19 cellular contexts compared by ENCODE assay signal in genomic region chr1:198278922-198279321, GRCh38.
DNase-seq lines count a peak whose midpoint lies in the region; ATAC-seq and TF ChIP-seq lines count a peak whose summit lies in the region.
"Had no signal": no experiment of that assay in that cellular context is flagged by ENCODE, and none has a peak within 500 bp of the region (broad histone marks: within the 10 kb centered on the region; RNA-seq: fewer than 3 reads in every experiment).

No MANE protein-coding gene starts in this region.

- no TSS peak for BruUV-seq in mammary epithelial cell (replicated peaks; lab: Mats Ljungman, UMichigan)
- BruUV-seq in MCF 10A (replicated peaks; lab: Mats Ljungman, UMichigan), result no TSS peak

- TF ChIP-seq CTCF in mammary epithelial cell (conservative IDR thresholded peaks at IDR 0.05 in 1 of 2, IDR thresholded peaks at IDR 0.05 in 1 of 2; ENCODE audit: extremely low read depth in 1 of 2, insufficient read depth in 1 of 2, low read depth in 1 of 2, low read length in 2 of 2) (no peak), MCF 10A (IDR thresholded peaks at IDR 0.05; ENCODE audit: unreplicated experiment) (no peak), fibroblast of the aortic adventitia (IDR thresholded peaks at IDR 0.05; ENCODE audit: insufficient read depth, low read length) (no peak), gastrocnemius medialis (IDR thresholded peaks at IDR 0.05 in 4 of 5, conservative IDR thresholded peaks at IDR 0.05 in 1 of 5) (no peak)

- H3K27ac Mint-ChIP-seq in MCF 10A (ENCODE audit: low read depth, unreplicated experiment), result no peak overlapping the region
- H3K27ac Mint-ChIP-seq in T-cell, result no peak overlapping the region
- H3K27ac Mint-ChIP-seq in stimulated activated effector memory CD8-positive, alpha-beta T cell treated with anti-CD3 and anti-CD28 coated beads, Interleukin-12 subunit alpha, Interleukin-12 subunit beta, amount 100 ng/mL, for 72 hours, result no peak overlapping the region
- H3K27ac Mint-ChIP-seq: CD4-positive, alpha-beta T cell had no signal

- DNase-seq in mammary epithelial cell, result peak; percentile 54
- DNase-seq in MCF 10A (ENCODE audit: unreplicated experiment), result no peak
- DNase-seq in SJCRH30, result peak; percentile 27 to 49
- DNase-seq in fibroblast of the aortic adventitia (ENCODE audit: low read depth), result peak; percentile 27
- no peak for DNase-seq in NCI-H446 (lab: John Stamatoyannopoulos, UW)
- no peak for DNase-seq in T-cell
- no peak for DNase-seq in gastrocnemius medialis
- DNase-seq in stimulated activated effector memory CD8-positive, alpha-beta T cell treated with anti-CD3 and anti-CD28 coated beads, Interleukin-12 subunit alpha, Interleukin-12 subunit beta, amount 100 ng/mL, for 72 hours (ENCODE audit: low spot score in 2 of 2), result no peak
- DNase-seq: Caco-2; CD4-positive, alpha-beta T cell; DMS53; KG1; NCI-H1436; NCI-H1930; NCI-H510A; NCI-H82; RPMI8226; SHP77 treated with DMSO at 0.1 percent for 48 hours had no signal

- no peak overlapping the region for H3K9ac ChIP-seq in mammary epithelial cell (ENCODE audit: insufficient read depth, low read length)

- in situ Hi-C loops in mammary epithelial cell (cut with MboI; ENCODE audit: low sequenced_read_pairs in 2 of 2), result no loop called here
- in situ Hi-C loops in gastrocnemius medialis (cut with MboI; ENCODE audit: low sequenced_read_pairs in 4 of 4), result no loop called here

- 0% methylated on average over 1 of the region's 1 CpG for WGBS in mammary epithelial cell (ENCODE audit: low coverage, missing lambda C conversion rate)

- peak overlapping the region; percentile 28 for H3K27ac ChIP-seq in mammary epithelial cell (ENCODE audit: insufficient read depth, low read depth, low read length)
- no peak overlapping the region for H3K27ac ChIP-seq in SJCRH30
- H3K27ac ChIP-seq in gastrocnemius medialis, result no peak overlapping the region

- H4K20me1 ChIP-seq in mammary epithelial cell (ENCODE audit: insufficient read depth, low read length), result no peaks in the 10 kb centered on the region

- no peaks in the 10 kb centered on the region for H3K36me3 ChIP-seq in mammary epithelial cell (ENCODE audit: insufficient read depth, low read length)
- H3K36me3 ChIP-seq in SJCRH30, result no peaks in the 10 kb centered on the region
- H3K36me3 ChIP-seq in gastrocnemius medialis, result no peaks in the 10 kb centered on the region

- H3K27me3 ChIP-seq in mammary epithelial cell (ENCODE audit: insufficient read depth, low read length) (no peaks in the 10 kb centered on the region), SJCRH30 (no peaks in the 10 kb centered on the region), gastrocnemius medialis (no peaks in the 10 kb centered on the region)

- no peak overlapping the region for H3K4me3 ChIP-seq in mammary epithelial cell (replicated peaks in 1 of 3; ENCODE audit: insufficient read depth in 1 of 3, low read depth in 2 of 3, low read length in 3 of 3)
- H3K4me3 ChIP-seq in SJCRH30, result no peak overlapping the region
- H3K4me3 ChIP-seq in fibroblast of the aortic adventitia (ENCODE audit: low read depth, low read length), result no peak overlapping the region
- H3K4me3 ChIP-seq in gastrocnemius medialis, result no peak overlapping the region

- H3K9me3 ChIP-seq in mammary epithelial cell (replicated peaks; ENCODE audit: insufficient read depth, low read length) (no peaks in the 10 kb centered on the region), SJCRH30 (replicated peaks) (no peaks in the 10 kb centered on the region), gastrocnemius medialis (no peaks in the 10 kb centered on the region)
- H3K9me3 ChIP-seq: Caco-2 had no signal

- peaks cover 5% of the 10 kb centered on the region for H3K36me3 Mint-ChIP-seq in MCF 10A (ENCODE audit: insufficient read depth, unreplicated experiment)
- H3K36me3 Mint-ChIP-seq in T-cell, result peaks cover 19% of the 10 kb centered on the region
- H3K36me3 Mint-ChIP-seq in stimulated activated effector memory CD8-positive, alpha-beta T cell treated with anti-CD3 and anti-CD28 coated beads, Interleukin-12 subunit alpha, Interleukin-12 subunit beta, amount 100 ng/mL, for 72 hours, result peaks cover 17% of the 10 kb centered on the region

- H3K27me3 Mint-ChIP-seq in MCF 10A (ENCODE audit: insufficient read depth, unreplicated experiment), result no peaks in the 10 kb centered on the region
- H3K27me3 Mint-ChIP-seq in T-cell, result no peaks in the 10 kb centered on the region
- H3K27me3 Mint-ChIP-seq: CD4-positive, alpha-beta T cell had no signal

- H3K4me3 Mint-ChIP-seq in MCF 10A (ENCODE audit: unreplicated experiment), result no peak overlapping the region
- H3K4me3 Mint-ChIP-seq in T-cell, result no peak overlapping the region
- H3K4me3 Mint-ChIP-seq in stimulated activated effector memory CD8-positive, alpha-beta T cell treated with anti-CD3 and anti-CD28 coated beads, Interleukin-12 subunit alpha, Interleukin-12 subunit beta, amount 100 ng/mL, for 72 hours, result no peak overlapping the region
- H3K4me3 Mint-ChIP-seq: CD4-positive, alpha-beta T cell had no signal

- dilution Hi-C loops in mammary epithelial cell (cut with HindIII; ENCODE audit: low sequenced_read_pairs), result no loop called here

- no peak for ATAC-seq in T-cell (replicated peaks in 1 of 4)
- ATAC-seq in gastrocnemius medialis, result no peak
- no peak for ATAC-seq in stimulated activated effector memory CD8-positive, alpha-beta T cell treated with anti-CD3 and anti-CD28 coated beads, Interleukin-12 subunit alpha, Interleukin-12 subunit beta, amount 100 ng/mL, for 72 hours
- ATAC-seq: HepG2 had no signal

- no peak overlapping the region for H2AFZ ChIP-seq in mammary epithelial cell (ENCODE audit: low read depth, low read length)

- intact Hi-C loops in mammary epithelial cell (cut with micrococcal nuclease) (loop anchor here (2.0 to 5.0 kb wide), 5 partner anchors 70 to 192 kb away; partner anchors contain the start of gene NEK7), MCF 10A (cut with micrococcal nuclease) (loop anchor here (10.0 kb wide), 1 partner anchor 186 kb away; no protein-coding TSS in a partner anchor), gastrocnemius medialis (cut with DNase I; ENCODE audit: low total_unique reads) (no loop called here)

- peaks cover 7% of the 10 kb centered on the region for H3K79me2 ChIP-seq in mammary epithelial cell (ENCODE audit: insufficient read depth, low read length)

- TF ChIP-seq POLR2A in gastrocnemius medialis (IDR thresholded peaks at IDR 0.05), result no peak

- no peaks in the 10 kb centered on the region for H3K9me3 Mint-ChIP-seq in MCF 10A (ENCODE audit: unreplicated experiment)
- H3K9me3 Mint-ChIP-seq in T-cell, result no peaks in the 10 kb centered on the region
- H3K9me3 Mint-ChIP-seq in stimulated activated effector memory CD8-positive, alpha-beta T cell treated with anti-CD3 and anti-CD28 coated beads, Interleukin-12 subunit alpha, Interleukin-12 subunit beta, amount 100 ng/mL, for 72 hours, result no peaks in the 10 kb centered on the region
- H3K9me3 Mint-ChIP-seq: CD4-positive, alpha-beta T cell had no signal

- peaks cover 5% of the 10 kb centered on the region for H3K4me1 ChIP-seq in mammary epithelial cell (ENCODE audit: insufficient read depth, low read length)
- H3K4me1 ChIP-seq in SJCRH30, result peaks cover 12% of the 10 kb centered on the region
- H3K4me1 ChIP-seq in gastrocnemius medialis, result no peaks in the 10 kb centered on the region

- CTCF ChIA-PET in mammary epithelial cell (lab: Charles Lee; ENCODE audit: low non-redundant PET), result no interaction called here
- CTCF ChIA-PET in MCF 10A (lab: Yijun Ruan, JAX), result interaction anchor here (0.6 to 1.0 kb wide), 7 partner anchors 20 to 400 kb away, joined by 3 to 4 read pairs (median 3); no protein-coding TSS in a partner anchor
- CTCF ChIA-PET in T-cell (lab: Charles Lee), result no interaction called here

- H3K4me1 Mint-ChIP-seq in MCF 10A (ENCODE audit: insufficient read depth, unreplicated experiment) (peaks cover 10% of the 10 kb centered on the region), T-cell (peaks cover 13 to 19% (median 17%) of the 10 kb centered on the region in 3 donors)
- H3K4me1 Mint-ChIP-seq in stimulated activated effector memory CD8-positive, alpha-beta T cell treated with anti-CD3 and anti-CD28 coated beads, Interleukin-12 subunit alpha, Interleukin-12 subunit beta, amount 100 ng/mL, for 72 hours, result peaks cover 19% of the 10 kb centered on the region

- POLR2A ChIA-PET in MCF 10A (lab: Yijun Ruan, JAX) (interaction anchor here (0.6 to 6.1 kb wide), 6 partner anchors 10 to 176 kb away, joined by 3 to 54 read pairs (median 4); partner anchors contain the start of gene NEK7), T-cell (lab: Charles Lee) (interaction anchor here (0.6 kb wide), 3 partner anchors 133 to 452 kb away, joined by 3 to 4 read pairs (median 3); no protein-coding TSS in a partner anchor)

- H3K4me2 ChIP-seq in mammary epithelial cell (ENCODE audit: insufficient read depth, low read depth, low read length), result peak overlapping the region; percentile 11

Comparison
In these comparisons a context has a peak if more than half of its experiments do, and no peak if none do; other contexts are left out.
1. DNase-seq: peak in mammary epithelial cell (single experiment), SJCRH30 (2 of 2) and fibroblast of the aortic adventitia (single experiment); none in MCF 10A (single experiment), NCI-H446 (0 of 2), T-cell (0 of 34), gastrocnemius medialis (0 of 2) and stimulated activated effector memory CD8-positive, alpha-beta T cell treated with anti-CD3 and anti-CD28 coated beads, Interleukin-12 subunit alpha, Interleukin-12 subunit beta, amount 100 ng/mL, for 72 hours (0 of 2).